Comparison of ENCODE assay signal across 16 cellular contexts in the genomic region with DNA sequence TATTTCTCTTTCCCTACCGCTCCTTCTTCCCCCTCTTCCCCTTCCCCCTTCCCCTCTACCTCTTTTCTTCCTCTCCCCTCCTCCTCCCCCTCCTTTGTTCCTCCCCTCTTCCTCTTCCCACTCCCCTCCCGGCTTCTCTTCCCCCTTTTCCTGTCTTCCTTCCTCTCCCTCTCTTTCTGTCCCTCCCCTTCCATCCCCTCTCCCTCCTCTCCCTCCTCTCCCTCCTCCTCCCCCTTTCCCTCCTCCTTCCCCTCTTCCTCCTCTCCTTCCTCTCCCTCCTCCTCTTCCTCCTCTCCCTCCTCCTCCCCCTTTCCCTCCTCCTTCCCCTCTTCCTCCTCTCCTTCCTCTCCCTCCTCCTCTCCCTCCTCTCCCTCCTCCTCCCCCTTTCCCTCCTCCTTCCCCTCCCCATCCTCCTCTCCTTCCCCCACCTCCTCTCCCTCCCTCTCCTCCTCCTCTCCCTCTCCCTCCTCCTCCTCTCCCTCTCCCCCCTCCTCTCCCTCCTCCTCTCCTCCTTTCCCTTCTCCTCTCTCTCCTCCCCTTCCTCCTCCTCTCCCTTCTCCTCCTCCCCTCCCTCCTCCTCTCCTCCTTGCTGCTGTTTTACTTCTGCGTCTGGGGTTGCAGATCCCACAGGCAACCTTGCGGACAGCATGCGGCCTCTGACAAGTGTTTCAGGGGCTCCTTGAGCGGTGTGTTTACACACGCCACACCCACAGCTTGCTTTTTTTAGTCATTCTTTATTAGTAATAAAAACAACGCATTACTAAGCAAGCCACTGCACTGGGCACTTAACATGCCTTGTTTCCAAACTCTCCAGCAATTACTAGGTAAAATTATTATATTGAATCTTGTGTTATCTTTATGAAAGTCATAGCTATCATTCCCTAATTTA.
DNase-seq lines count a peak whose midpoint lies in the region; ATAC-seq and TF ChIP-seq lines count a peak whose summit lies in the region.
"Had no signal": no experiment of that assay in that cellular context is flagged by ENCODE, and none has a peak within 500 bp of the region (broad histone marks: within the 10 kb centered on the region; RNA-seq: fewer than 3 reads in every experiment).

No MANE protein-coding gene starts in this region.

- peaks cover 53% of the 10 kb centered on the region for H3K4me1 Mint-ChIP-seq in chondrocyte (ENCODE audit: low read depth)
- H3K4me1 Mint-ChIP-seq in activated T-helper 2 cell treated with anti-CD3 and anti-CD28 coated beads, Interferon-gamma antibody, Interleukin-2, Interleukin-4, amounts not matched to agents 10 μg/mL and 5 μg/mL and 100 μg/mL, durations not matched to agents 14 hours and 24 hours and 36 hours (ENCODE audit: low read depth): no peaks in the 10 kb centered on the region
- H3K4me1 Mint-ChIP-seq: B cell had no signal

- no peaks in the 10 kb centered on the region for H3K4me1 ChIP-seq in left lung

- intact Hi-C loops in left lung (cut with DNase I): no loop called here
- intact Hi-C loops in Right ventricle myocardium superior (cut with DNase I): no loop called here
- intact Hi-C loops in activated T-helper 2 cell treated with anti-CD3 and anti-CD28 coated beads, Interferon-gamma antibody, Interleukin-2, Interleukin-4, amounts not matched to agents 10 μg/mL and 5 μg/mL and 100 μg/mL, durations not matched to agents 14 hours and 24 hours and 36 hours (cut with micrococcal nuclease): no loop called here

- H3K27ac Mint-ChIP-seq in chondrocyte (ENCODE audit: unreplicated experiment): peak overlapping the region; percentile 86
- H3K27ac Mint-ChIP-seq in activated T-helper 2 cell treated with anti-CD3 and anti-CD28 coated beads, Interferon-gamma antibody, Interleukin-2, Interleukin-4, amounts not matched to agents 10 μg/mL and 5 μg/mL and 100 μg/mL, durations not matched to agents 14 hours and 24 hours and 36 hours: no peak overlapping the region
- H3K27ac Mint-ChIP-seq: B cell had no signal

- H3K9me3 Mint-ChIP-seq in chondrocyte (ENCODE audit: low read depth): no peaks in the 10 kb centered on the region
- no peaks in the 10 kb centered on the region for H3K9me3 Mint-ChIP-seq in activated T-helper 2 cell treated with anti-CD3 and anti-CD28 coated beads, Interferon-gamma antibody, Interleukin-2, Interleukin-4, amounts not matched to agents 10 μg/mL and 5 μg/mL and 100 μg/mL, durations not matched to agents 14 hours and 24 hours and 36 hours

- DNase-seq in EL: peak; percentile 62
- DNase-seq in MV-4-11 (lab: John Stamatoyannopoulos, UW): peak; percentile 32
- no peak for DNase-seq in chondrocyte (ENCODE audit: low spot score)
- peak in 1 of 2 donors; percentile 52 for DNase-seq in left lung
- DNase-seq in Right ventricle myocardium superior: no peak
- no peak for DNase-seq in activated T-helper 2 cell treated with anti-CD3 and anti-CD28 coated beads, Interferon-gamma antibody, Interleukin-2, Interleukin-4, amounts not matched to agents 10 μg/mL and 5 μg/mL and 100 μg/mL, durations not matched to agents 14 hours and 24 hours and 36 hours (ENCODE audit: low spot score)
- DNase-seq: activated gamma-delta T cell treated with Interleukin-2 at 50 U/mL for 16 hours; effector CD8-positive, alpha-beta T cell; HCEC 1CT; head of caudate nucleus; stimulated activated CD4-positive, alpha-beta T cell treated with anti-CD3 and anti-CD28 coated beads, Interleukin-15, amount 100 ng/mL, for 24 hours had no signal

- H3K4me3 Mint-ChIP-seq in chondrocyte (ENCODE audit: unreplicated experiment): no peak overlapping the region
- H3K4me3 Mint-ChIP-seq in activated T-helper 2 cell treated with anti-CD3 and anti-CD28 coated beads, Interferon-gamma antibody, Interleukin-2, Interleukin-4, amounts not matched to agents 10 μg/mL and 5 μg/mL and 100 μg/mL, durations not matched to agents 14 hours and 24 hours and 36 hours (ENCODE audit: low read depth): no peak overlapping the region
- H3K4me3 Mint-ChIP-seq: B cell had no signal

- H3K4me3 ChIP-seq in left lung: no peak overlapping the region
- H3K4me3 ChIP-seq: cardiac muscle cell, SK-N-MC had no signal

- H3K27ac ChIP-seq in left lung: no peak overlapping the region
- H3K27ac ChIP-seq: cardiac muscle cell, SK-N-MC had no signal

- TF ChIP-seq CTCF in chondrocyte (IDR thresholded peaks at IDR 0.05) (no peak), left lung (IDR thresholded peaks at IDR 0.05) (no peak)

- H3K27me3 Mint-ChIP-seq in chondrocyte (ENCODE audit: low read depth): no peaks in the 10 kb centered on the region
- no peaks in the 10 kb centered on the region for H3K27me3 Mint-ChIP-seq in activated T-helper 2 cell treated with anti-CD3 and anti-CD28 coated beads, Interferon-gamma antibody, Interleukin-2, Interleukin-4, amounts not matched to agents 10 μg/mL and 5 μg/mL and 100 μg/mL, durations not matched to agents 14 hours and 24 hours and 36 hours (ENCODE audit: low read depth)

- H3K9me3 ChIP-seq in left lung: no peaks in the 10 kb centered on the region

- no peaks in the 10 kb centered on the region for H3K36me3 Mint-ChIP-seq in chondrocyte (ENCODE audit: low read depth)
- H3K36me3 Mint-ChIP-seq in activated T-helper 2 cell treated with anti-CD3 and anti-CD28 coated beads, Interferon-gamma antibody, Interleukin-2, Interleukin-4, amounts not matched to agents 10 μg/mL and 5 μg/mL and 100 μg/mL, durations not matched to agents 14 hours and 24 hours and 36 hours (ENCODE audit: low read depth): no peaks in the 10 kb centered on the region

- peaks cover 0 to 11% of the 10 kb centered on the region in 2 donors for H3K27me3 ChIP-seq in left lung
- H3K27me3 ChIP-seq: cardiac muscle cell had no signal

- peak; percentile 93 for ATAC-seq in left lung
- no peak for ATAC-seq in HG03469 (IDR thresholded peaks at IDR 0.05; ENCODE audit: unreplicated experiment)
- no peak for ATAC-seq in GM18519 (IDR thresholded peaks at IDR 0.05; ENCODE audit: low FRiP score, unreplicated experiment)
- ATAC-seq in Right ventricle myocardium superior (ENCODE audit: poor library complexity): no peak

- H3K36me3 ChIP-seq in left lung: no peaks in the 10 kb centered on the region
- H3K36me3 ChIP-seq: cardiac muscle cell had no signal

Comparison
In these comparisons a context has a peak if more than half of its experiments do, and no peak if none do; other contexts are left out.
1. DNase-seq: peak in EL (single experiment) and MV-4-11 (single experiment); none in chondrocyte (single experiment), Right ventricle myocardium superior (single experiment) and activated T-helper 2 cell treated with anti-CD3 and anti-CD28 coated beads, Interferon-gamma antibody, Interleukin-2, Interleukin-4, amounts not matched to agents 10 μg/mL and 5 μg/mL and 100 μg/mL, durations not matched to agents 14 hours and 24 hours and 36 hours (single experiment).